10 cellular contexts compared by ENCODE assay signal in genomic region chr9:129761901-129762359, GRCh38. TPM values are rescaled to one million over a fixed set of nuclear protein-coding genes. Genes with fewer than 3 reads are reported as not detected.
DNase-seq lines count a peak whose midpoint lies in the region; ATAC-seq and TF ChIP-seq lines count a peak whose summit lies in the region.
"Had no signal": no experiment of that assay in that cellular context is flagged by ENCODE, and none has a peak within 500 bp of the region (broad histone marks: within the 10 kb centered on the region; RNA-seq: fewer than 3 reads in every experiment).

No MANE protein-coding gene starts in this region.

- H3K27ac Mint-ChIP-seq in osteocyte (ENCODE audit: unreplicated experiment) = peak overlapping the region; percentile 66
- H3K27ac Mint-ChIP-seq: effector memory CD8-positive, alpha-beta T cell had no signal

- TF ChIP-seq POLR2A in Peyer's patch (IDR thresholded peaks at IDR 0.05) = no peak

- CTCF ChIA-PET in BJ (lab: Yijun Ruan, JAX) = interaction anchor here (0.6 to 4.8 kb wide), 10 partner anchors 11 to 734 kb away, joined by 3 to 25 read pairs (median 3); partner anchors contain the start of gene SH3GLB2

- no peak overlapping the region for H3K4me3 Mint-ChIP-seq in osteocyte (ENCODE audit: unreplicated experiment)
- H3K4me3 Mint-ChIP-seq: effector memory CD8-positive, alpha-beta T cell had no signal

- H3K27me3 ChIP-seq in BJ (ENCODE audit: control insufficient read depth, insufficient read depth, low read length) (no peaks in the 10 kb centered on the region), Peyer's patch (no peaks in the 10 kb centered on the region)

- H3K4me3 ChIP-seq in BJ (ENCODE audit: low read depth, low read length) (no peak overlapping the region), Peyer's patch (no peak overlapping the region)

- POLR2A ChIA-PET in BJ (lab: Charles Lee) = interaction anchor here (0.6 to 0.7 kb wide), 2 partner anchors 35 to 620 kb away, joined by 5 to 11 read pairs; no protein-coding TSS in a partner anchor

- H3K9me3 Mint-ChIP-seq in osteocyte (ENCODE audit: unreplicated experiment) = no peaks in the 10 kb centered on the region
- H3K9me3 Mint-ChIP-seq: effector memory CD8-positive, alpha-beta T cell had no signal

- TF ChIP-seq CTCF in BJ (IDR thresholded peaks at IDR 0.05; ENCODE audit: insufficient read depth, low read depth, low read length) = no peak
- no peak for TF ChIP-seq CTCF in Peyer's patch (IDR thresholded peaks at IDR 0.05)
- no peak for TF ChIP-seq CTCF in osteocyte (IDR thresholded peaks at IDR 0.05)

- H3K4me1 Mint-ChIP-seq in osteocyte (ENCODE audit: unreplicated experiment) = peaks cover 29% of the 10 kb centered on the region

- H3K4me1 ChIP-seq in Peyer's patch = peaks cover 0 to 9% (median 0%) of the 10 kb centered on the region in 4 donors

- DNase-seq in BJ (ENCODE audit: low read depth) (peak; percentile 75), Peyer's patch (no peak), fibroblast of the conjunctiva (ENCODE audit: low read depth) (peak; percentile 63), osteocyte (ENCODE audit: extremely low spot score, unreplicated experiment) (no peak), NCI-H510A (lab: John Stamatoyannopoulos, UW) (no peak)
- DNase-seq: effector memory CD8-positive, alpha-beta T cell had no signal

- H3K36me3 Mint-ChIP-seq in osteocyte (ENCODE audit: unreplicated experiment) = no peaks in the 10 kb centered on the region

- ATAC-seq in HG03097 (IDR thresholded peaks at IDR 0.05; ENCODE audit: low FRiP score, unreplicated experiment) = no peak
- ATAC-seq in GM18502 (IDR thresholded peaks at IDR 0.05; ENCODE audit: poor library complexity, unreplicated experiment) = no peak
- ATAC-seq in HG02678 (IDR thresholded peaks at IDR 0.05; ENCODE audit: unreplicated experiment) = no peak

- H3K27ac ChIP-seq in Peyer's patch = peak overlapping the region; percentile 44 to 80 (median 69)

- no peaks in the 10 kb centered on the region for H3K9me3 ChIP-seq in Peyer's patch

- H3K36me3 ChIP-seq in BJ (ENCODE audit: control insufficient read depth, insufficient read depth, low read length) (no peaks in the 10 kb centered on the region), Peyer's patch (no peaks in the 10 kb centered on the region)

- no peaks in the 10 kb centered on the region for H3K27me3 Mint-ChIP-seq in osteocyte (ENCODE audit: unreplicated experiment)

RNA-seq across cellular contexts. Expression of gene PTGES, which starts 9.1 kb away (rescaled TPM):
- 10.5 and 16.4 TPM in 2 replicates for polyA plus RNA-seq in BJ (2011; rRNA removed)
- polyA minus RNA-seq in BJ (2011; rRNA and poly(A)+ RNA removed) = 11.1 and 14.2 TPM in 2 replicates
- 1 to 10 TPM; 1.8 to 8.7 (median 6.8) TPM for total RNA-seq in Peyer's patch
- 0.83 and 0.94 TPM in 2 replicates for total RNA-seq in osteocyte
- total RNA-seq: pulmonary artery endothelial cell had no signal

RNA-seq across cellular contexts. Expression of gene TOR1B, which starts 41.1 kb away (rescaled TPM):
- polyA plus RNA-seq in BJ (2011; rRNA removed) = 26.8 and 31.4 TPM in 2 replicates
- 9.5 and 12.9 TPM in 2 replicates for polyA minus RNA-seq in BJ (2011; rRNA and poly(A)+ RNA removed)
- total RNA-seq in Peyer's patch (10 to 100 TPM; 19.8 to 54.7 (median 44.5) TPM), osteocyte (32.1 and 32.7 TPM in 2 replicates)

Comparison
In these comparisons a context has a peak if more than half of its experiments do, and no peak if none do; other contexts are left out.
1. DNase-seq: peak in BJ (single experiment) and fibroblast of the conjunctiva (single experiment); none in Peyer's patch (0 of 3), osteocyte (single experiment) and NCI-H510A (single experiment).